In genomic region chr1:145123992-145124641, GRCh38 we compare ENCODE assay signal across 7 cellular contexts. TPM values are rescaled to one million over a fixed set of nuclear protein-coding genes. Genes with fewer than 3 reads are reported as not detected.
DNase-seq lines count a peak whose midpoint lies in the region; ATAC-seq, FAIRE-seq and TF ChIP-seq lines count a peak whose summit lies in the region.
"Not testable (repeated sequence)": the region's sequence is repeated elsewhere in the genome, so short reads cannot be mapped to it uniquely, and the experiment has no call there.

No MANE protein-coding gene starts in this region.

- not testable (repeated sequence) for H3K4me2 ChIP-seq in K562 (ENCODE audit: insufficient read depth, low read length)

- not testable (repeated sequence) for H3K27me3 ChIP-seq in Panc1 (ENCODE audit: control insufficient read depth, insufficient read depth, low read length); K562 (ENCODE audit: control insufficient read depth in 2 of 2, insufficient read depth in 2 of 2, low read length in 2 of 2); right cardiac atrium (ENCODE audit: control insufficient read depth, insufficient read depth); right lobe of liver

- not testable (repeated sequence) for H3K27ac ChIP-seq in Panc1 (ENCODE audit: low read length); K562 (ENCODE audit: extremely low read depth, low read depth, low read length); right cardiac atrium (ENCODE audit: low read length); right lobe of liver

- not testable (repeated sequence) for H3K9me3 ChIP-seq in Panc1 (ENCODE audit: control insufficient read depth, insufficient read depth, low read depth, low read length); K562 (replicated peaks; ENCODE audit: control insufficient read depth, insufficient read depth, low read depth, low read length); right cardiac atrium (ENCODE audit: control insufficient read depth, low read length); right lobe of liver

- H3K4me1 ChIP-seq in Panc1 (ENCODE audit: control insufficient read depth, insufficient read depth, low read length); K562 (replicated peaks in 1 of 2; ENCODE audit: control insufficient read depth in 2 of 2, insufficient read depth in 2 of 2, low read length in 2 of 2); right cardiac atrium (ENCODE audit: control insufficient read depth, insufficient read depth, low read length); right lobe of liver: not testable (repeated sequence)

- ATAC-seq in Panc1 (peak; percentile 88), K562 (peak; percentile 79), Right ventricle myocardium superior (ENCODE audit: poor library complexity) (peak; percentile 60), right cardiac atrium (peak; percentile 63 to 78), right lobe of liver (peak; percentile 72 to 77 (median 74)), sciatic nerve (peak; percentile 69)

- not testable (repeated sequence) for H3K9ac ChIP-seq in K562 (ENCODE audit: insufficient read depth in 1 of 2, low read depth in 2 of 2, low read length in 2 of 2)

- TF ChIP-seq POLR2A in H54 (IDR thresholded peaks at IDR 0.05; ENCODE audit: low read depth, low read length); K562 (conservative IDR thresholded peaks at IDR 0.05); right lobe of liver (IDR thresholded peaks at IDR 0.05): not testable (repeated sequence)

- H3K4me3 ChIP-seq in Panc1 (ENCODE audit: low read depth in 2 of 2, low read length in 2 of 2); K562; right cardiac atrium (ENCODE audit: low read length); right lobe of liver: not testable (repeated sequence)

- not testable (repeated sequence) for H2AFZ ChIP-seq in K562 (ENCODE audit: low read depth, low read length)

- POLR2A ChIA-PET in Panc1 (lab: Charles Lee); K562 (lab: Yijun Ruan, JAX): not testable (repeated sequence)

- H3K79me2 ChIP-seq in K562 (ENCODE audit: control insufficient read depth, insufficient read depth, low read length) = not testable (repeated sequence)

- TF ChIP-seq RAD21 in K562 (CRISPR knock-in tag; conservative IDR thresholded peaks at IDR 0.05 in 1 of 2, IDR thresholded peaks at IDR 0.05 in 1 of 2) = not testable (repeated sequence)

- not testable (repeated sequence) for H3K9me1 ChIP-seq in K562 (ENCODE audit: control insufficient read depth, insufficient read depth, low read length)

- FAIRE-seq in H54 (lab: Jason Lieb, UNC) = peak; percentile 38
- FAIRE-seq in K562 (lab: Jason Lieb, UNC) = not testable (repeated sequence)

- DNase-seq in H54 (ENCODE audit: insufficient read length, low spot score); Panc1 (ENCODE audit: low read depth, low spot score); K562 (ENCODE audit: extremely low read depth in 1 of 4, low spot score in 3 of 4); Right ventricle myocardium superior; right cardiac atrium; right lobe of liver; sciatic nerve (ENCODE audit: low spot score): not testable (repeated sequence)

- no CpG with 5 or more reads among the region's 7 CpGs for WGBS in K562 (ENCODE audit: insufficient coverage, low coverage, missing lambda C conversion rate)
- WGBS in right cardiac atrium = no CpG with 5 or more reads among the region's 7 CpGs
- no CpG with 5 or more reads among the region's 7 CpGs for WGBS in right lobe of liver (ENCODE audit: insufficient coverage, low coverage, low lambda C conversion rate, missing lambda C conversion rate)

- TF ChIP-seq CTCF in Panc1 (IDR thresholded peaks at IDR 0.05); K562 (IDR thresholded peaks at IDR 0.05 in 2 of 3, conservative IDR thresholded peaks at IDR 0.05 in 1 of 3; ENCODE audit: insufficient read depth in 2 of 3, low read depth in 1 of 3, low read length in 3 of 3); right lobe of liver (IDR thresholded peaks at IDR 0.05): not testable (repeated sequence)

- BruUV-seq in Panc1 (replicated peaks; lab: Mats Ljungman, UMichigan); K562 (replicated peaks; lab: Mats Ljungman, UMichigan): not testable (repeated sequence)

- intact Hi-C loops in Panc1 (cut with micrococcal nuclease; ENCODE audit: unreplicated experiment); K562 (cut with micrococcal nuclease); Right ventricle myocardium superior (cut with DNase I); right cardiac atrium (cut with DNase I); right lobe of liver (cut with DNase I); sciatic nerve (cut with DNase I): not testable (repeated sequence)

- CTCF ChIA-PET in Panc1 (lab: Charles Lee); K562 (lab: Yijun Ruan, JAX; ENCODE audit: low intra/inter-chr PET ratio): not testable (repeated sequence)

- in situ Hi-C loops in Panc1 (cut with HindIII; ENCODE audit: low pct_unique_long_range_greater_than_20kb, low sequenced_read_pairs); K562 (cut with MboI): not testable (repeated sequence)

- H3K36me3 ChIP-seq in Panc1 (ENCODE audit: control insufficient read depth, insufficient read depth, low read length); K562 (ENCODE audit: control insufficient read depth, insufficient read depth, low read length); right lobe of liver: not testable (repeated sequence)

- not testable (repeated sequence) for H4K20me1 ChIP-seq in K562 (replicated peaks; ENCODE audit: control insufficient read depth, insufficient read depth, low read length)

- not testable (repeated sequence) for TF ChIP-seq EP300 in K562 (IDR thresholded peaks at IDR 0.05; ENCODE audit: low read length)

RNA-seq across cellular contexts. Expression of gene FAM72D, which starts 28.3 kb away (rescaled TPM):
- total RNA-seq in Panc1 (2021; ENCODE audit: unreplicated experiment) (12.8 TPM), K562 (2014; rRNA removed) (15.1 and 16.8 TPM in 2 replicates), K562 (2014; rRNA removed; fragmentation: Illumina TruSeq; extraction: Trizol) (20.1 and 20.8 TPM in 2 replicates), K562 (2015; rRNA removed; fragmentation: Illumina TruSeq; extraction: Trizol) (16.1 and 21.3 TPM in 2 replicates), K562 (2021) (14.9 and 15.8 TPM in 2 replicates), Right ventricle myocardium superior (0.32 TPM), right cardiac atrium (under 1 TPM; 0.17 to 0.37 (median 0.24) TPM), right lobe of liver (under 1 TPM in 2 of 6 experiments, not detected in 4; 0.09 to 0.32 TPM), sciatic nerve (0.40 TPM)
- polyA plus RNA-seq in Panc1 (2012; ENCODE audit: insufficient read length) = 2.9 TPM
- total RNA-seq in K562 (2011; cell fraction: chromatin; rRNA removed; ENCODE audit: low replicate concordance) = 5.0 and 10.1 TPM in 2 replicates
- total RNA-seq in K562 (2011; cell fraction: nucleolus; rRNA removed) = 6.2 and 7.7 TPM in 2 replicates
- 8.4 and 14.0 TPM in 2 replicates for total RNA-seq in K562 (2011; cell fraction: nucleoplasm; rRNA removed)
- polyA plus RNA-seq in K562 (2011; rRNA removed) (26.3 and 33.7 TPM in 2 replicates), K562 (2014; fragmentation: Illumina TruSeq; extraction: Trizol) (29.3 and 36.5 TPM in 2 replicates), K562 (2014; fragmentation: Nextera tagmentation; extraction: Ambion mirVana) (1 to 10 TPM; 5.5 to 7.3 TPM), K562 (2014; rRNA removed) (21.4 and 24.1 TPM in 2 replicates), right cardiac atrium (0.09 TPM)
- 6.0 and 13.7 TPM in 2 replicates for polyA plus RNA-seq in K562 (2011; cell fraction: cytosol; rRNA removed)
- polyA plus RNA-seq in K562 (2011; cell fraction: nucleus; rRNA removed) = 7.6 and 11.5 TPM in 2 replicates
- 15.6 and 17.9 TPM in 2 replicates for polyA plus RNA-seq in K562 (2012)
- polyA minus RNA-seq in K562 (2011; rRNA and poly(A)+ RNA removed) = 16.9 and 18.7 TPM in 2 replicates
- 5.9 and 8.4 TPM in 2 replicates for polyA minus RNA-seq in K562 (2011; cell fraction: cytosol; rRNA and poly(A)+ RNA removed)
- 3.8 and 7.3 TPM in 2 replicates for polyA minus RNA-seq in K562 (2011; cell fraction: nucleus; rRNA and poly(A)+ RNA removed)

RNA-seq across cellular contexts. Expression of gene SRGAP2B, which starts 29.0 kb away (rescaled TPM):
- total RNA-seq in Panc1 (2021; ENCODE audit: unreplicated experiment) (42.4 TPM), K562 (2014; rRNA removed) (4.0 and 5.2 TPM in 2 replicates), K562 (2014; rRNA removed; fragmentation: Illumina TruSeq; extraction: Trizol) (3.6 and 4.6 TPM in 2 replicates), K562 (2015; rRNA removed; fragmentation: Illumina TruSeq; extraction: Trizol) (3.2 and 3.9 TPM in 2 replicates), K562 (2021) (16.3 and 17.6 TPM in 2 replicates), Right ventricle myocardium superior (9.9 TPM), right cardiac atrium (10 to 100 TPM; 16.5 to 22.3 (median 20.0) TPM), right lobe of liver (1 to 10 TPM; 4.5 to 6.6 (median 6.1) TPM), sciatic nerve (89.4 TPM)
- 13.9 TPM for polyA plus RNA-seq in Panc1 (2012; ENCODE audit: insufficient read length)
- 14.0 and 15.7 TPM in 2 replicates for total RNA-seq in K562 (2011; cell fraction: chromatin; rRNA removed; ENCODE audit: low replicate concordance)
- 10.8 and 12.5 TPM in 2 replicates for total RNA-seq in K562 (2011; cell fraction: nucleolus; rRNA removed)
- total RNA-seq in K562 (2011; cell fraction: nucleoplasm; rRNA removed) = 8.0 and 12.3 TPM in 2 replicates
- polyA plus RNA-seq in K562 (2011; rRNA removed) (4.0 and 6.8 TPM in 2 replicates), K562 (2014; fragmentation: Illumina TruSeq; extraction: Trizol) (3.2 and 4.6 TPM in 2 replicates), K562 (2014; fragmentation: Nextera tagmentation; extraction: Ambion mirVana) (1 to 10 TPM; 4.3 to 5.4 TPM), K562 (2014; rRNA removed) (2.5 and 2.8 TPM in 2 replicates), right cardiac atrium (5.9 TPM)
- 2.8 and 4.3 TPM in 2 replicates for polyA plus RNA-seq in K562 (2011; cell fraction: cytosol; rRNA removed)
- polyA plus RNA-seq in K562 (2011; cell fraction: nucleus; rRNA removed) = 4.6 and 10.0 TPM in 2 replicates
- 4.6 and 6.1 TPM in 2 replicates for polyA plus RNA-seq in K562 (2012)
- polyA minus RNA-seq in K562 (2011; rRNA and poly(A)+ RNA removed) = 9.4 and 10.9 TPM in 2 replicates
- 5.2 and 13.7 TPM in 2 replicates for polyA minus RNA-seq in K562 (2011; cell fraction: cytosol; rRNA and poly(A)+ RNA removed)
- polyA minus RNA-seq in K562 (2011; cell fraction: nucleus; rRNA and poly(A)+ RNA removed) = 10.2 and 14.6 TPM in 2 replicates
